Comparison of ENCODE assay signal across 5 cellular contexts in the genomic region with DNA sequence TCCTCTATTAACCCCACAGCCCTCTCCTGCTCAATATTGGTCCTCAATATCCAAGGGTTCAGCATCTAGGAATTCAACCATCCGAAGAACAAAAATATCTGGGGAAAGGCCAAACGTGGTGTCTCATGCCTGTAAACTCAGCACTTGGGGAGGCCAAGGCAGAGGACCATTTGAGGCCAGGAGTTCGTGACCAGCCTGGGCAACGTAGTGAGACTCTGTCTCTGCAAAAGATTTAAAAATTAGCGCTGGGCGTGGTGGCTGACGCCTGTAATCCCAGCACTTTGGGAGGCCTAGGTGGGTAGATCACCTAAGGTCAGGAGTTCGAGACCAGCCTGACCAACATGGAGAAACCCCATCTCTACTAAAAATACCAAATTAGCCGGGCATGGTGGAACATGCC. TPM values are rescaled to one million over a fixed set of nuclear protein-coding genes. Genes with fewer than 3 reads are reported as not detected.
DNase-seq lines count a peak whose midpoint lies in the region; FAIRE-seq and TF ChIP-seq lines count a peak whose summit lies in the region.
"Not testable (repeated sequence)": the region's sequence is repeated elsewhere in the genome, so short reads cannot be mapped to it uniquely, and the experiment has no call there.

No MANE protein-coding gene starts in this region.

- not testable (repeated sequence) for H3K4me1 ChIP-seq in astrocyte (ENCODE audit: insufficient read depth, low read length); kidney (ENCODE audit: control insufficient read depth in 1 of 2, insufficient read depth in 1 of 2, low read depth in 1 of 2, low read length in 2 of 2)

- not testable (repeated sequence) for H4K20me1 ChIP-seq in astrocyte (ENCODE audit: insufficient read depth, low read length)

- peak; percentile 53 for TF ChIP-seq POLR2A in erythroblast (IDR thresholded peaks at IDR 0.05; ENCODE audit: low read length)

- CTCF ChIA-PET in RWPE1 (lab: Yijun Ruan, JAX), result interaction anchor here (0.7 kb wide), 1 partner anchor 15 kb away, joined by 5 read pairs; no protein-coding TSS in a partner anchor

- not testable (repeated sequence) for H3K4me3 ChIP-seq in astrocyte (ENCODE audit: insufficient read depth, low read depth, low read length); kidney (ENCODE audit: low read length in 2 of 2)

- not testable (repeated sequence) for H3K79me2 ChIP-seq in astrocyte (ENCODE audit: insufficient read depth, low read length)

- H3K27ac ChIP-seq in RWPE1, result peak overlapping the region; percentile 23; the same call in 1 of the 2 replicates
- H3K27ac ChIP-seq in astrocyte (ENCODE audit: low read depth, low read length); kidney (ENCODE audit: low read depth in 2 of 2, low read length in 2 of 2): not testable (repeated sequence)

- POLR2A ChIA-PET in RWPE1 (lab: Yijun Ruan, JAX; ENCODE audit: low non-redundant PET), result not testable (repeated sequence)

- not testable (repeated sequence) for H3K36me3 ChIP-seq in astrocyte (ENCODE audit: insufficient read depth, low read length); kidney (ENCODE audit: control insufficient read depth in 1 of 2, insufficient read depth in 2 of 2, low read length in 2 of 2)

- not testable (repeated sequence) for H3K36me3 Mint-ChIP-seq in astrocyte (ENCODE audit: low read depth, unreplicated experiment)

- H2AFZ ChIP-seq in astrocyte (ENCODE audit: low read depth, low read length), result not testable (repeated sequence)

- not testable (repeated sequence) for H3K4me2 ChIP-seq in astrocyte (ENCODE audit: low read length)

- not testable (repeated sequence) for H3K4me3 Mint-ChIP-seq in astrocyte (ENCODE audit: unreplicated experiment)

- H3K4me1 Mint-ChIP-seq in astrocyte (ENCODE audit: low read depth, unreplicated experiment), result not testable (repeated sequence)

- not testable (repeated sequence) for FAIRE-seq in astrocyte (lab: Jason Lieb, UNC); kidney (lab: Jason Lieb, UNC)

- H3K9me3 Mint-ChIP-seq in astrocyte (ENCODE audit: unreplicated experiment), result not testable (repeated sequence)

- not testable (repeated sequence) for H3K27me3 Mint-ChIP-seq in astrocyte (ENCODE audit: low read depth, unreplicated experiment)

- intact Hi-C loops in kidney (cut with DNase I), result not testable (repeated sequence)
- intact Hi-C loops in posterior vena cava (cut with DNase I), result loop anchor here in 1 of 2 donors (10.0 kb wide), 1 partner anchor 82 kb away; no protein-coding TSS in a partner anchor

- H3K9me3 ChIP-seq in astrocyte (ENCODE audit: insufficient read depth, low read depth, low read length); kidney (ENCODE audit: control insufficient read depth in 1 of 2, low read length in 2 of 2): not testable (repeated sequence)

- TF ChIP-seq CTCF in RWPE1 (conservative IDR thresholded peaks at IDR 0.05; ENCODE audit: low read depth); astrocyte (IDR thresholded peaks at IDR 0.05; ENCODE audit: insufficient read depth, low read depth, low read length); kidney (IDR thresholded peaks at IDR 0.05; ENCODE audit: borderline replicate concordance, extremely low read depth, insufficient read depth): not testable (repeated sequence)

- not testable (repeated sequence) for DNase-seq in RWPE1 (ENCODE audit: low spot score); astrocyte (ENCODE audit: low read depth)
- DNase-seq in erythroblast (lab: John Stamatoyannopoulos, UW) (peak in 1 of 2 experiments; percentile 64), kidney (peak; percentile 11), posterior vena cava (ENCODE audit: low spot score) (peak; percentile 58)

- H3K9ac ChIP-seq in astrocyte (ENCODE audit: low read length); kidney (ENCODE audit: low read length in 2 of 2): not testable (repeated sequence)

- H3K27me3 ChIP-seq in astrocyte (ENCODE audit: insufficient read depth, low read length), result not testable (repeated sequence)

- H3K27ac Mint-ChIP-seq in astrocyte (ENCODE audit: unreplicated experiment), result peak overlapping the region; percentile 18

RNA-seq across cellular contexts. Expression of a gene that starts 4.1 kb away (rescaled TPM):
- total RNA-seq in astrocyte (51.4 and 53.0 TPM in 2 replicates), kidney (31.0 TPM), posterior vena cava (10 to 100 TPM; 13.8 to 19.2 TPM)
- polyA plus RNA-seq in kidney (ENCODE audit: insufficient read depth, low read depth, low replicate concordance), result 13.0 TPM

RNA-seq across cellular contexts. Expression of a gene that starts 8.1 kb away (rescaled TPM):
- total RNA-seq in astrocyte (38.2 and 38.4 TPM in 2 replicates), kidney (29.5 TPM), posterior vena cava (10 to 100 TPM; 22.6 to 24.4 TPM)
- polyA plus RNA-seq in kidney (ENCODE audit: insufficient read depth, low read depth, low replicate concordance), result 71.6 TPM

RNA-seq across cellular contexts. Expression of a gene that starts 50.8 kb away (rescaled TPM):
- total RNA-seq in astrocyte (84.4 and 87.3 TPM in 2 replicates), kidney (260 TPM), posterior vena cava (100 to 1,000 TPM in 1 of 2 donors, 10 to 100 TPM in 1; 99.0 to 101 TPM)
- polyA plus RNA-seq in kidney (ENCODE audit: insufficient read depth, low read depth, low replicate concordance), result 200 TPM

RNA-seq across cellular contexts. Expression of a gene that starts 56.2 kb away (rescaled TPM):
- total RNA-seq in astrocyte (4.3 and 4.5 TPM in 2 replicates), kidney (29.5 TPM), posterior vena cava (1 to 10 TPM; 3.7 to 4.0 TPM)
- 21.6 TPM for polyA plus RNA-seq in kidney (ENCODE audit: insufficient read depth, low read depth, low replicate concordance)
